Comparison of ENCODE assay signal across 8 cellular contexts in genomic region chr10:31490858-31491504, GRCh38.
A peak's percentile ranks its signal among the peaks of the same experiment; 100 is the strongest.
DNase-seq lines count a peak whose midpoint lies in the region; ATAC-seq and TF ChIP-seq lines count a peak whose summit lies in the region.

No MANE protein-coding gene starts in this region.

- WGBS in lower leg skin, 2 donors = 96 to 100% methylated on average over 1 of the region's 1 CpG

- no peaks in the 10 kb centered on the region for H3K9me3 ChIP-seq in mucosa of descending colon

- ATAC-seq in GM18502 (IDR thresholded peaks at IDR 0.05; ENCODE audit: poor library complexity, unreplicated experiment) = peak; percentile 82
- peak; percentile 40 for ATAC-seq in mucosa of descending colon
- no peak for ATAC-seq in HG02642 (IDR thresholded peaks at IDR 0.05; ENCODE audit: poor library complexity, unreplicated experiment)
- ATAC-seq in HG03039 (IDR thresholded peaks at IDR 0.05; ENCODE audit: unreplicated experiment) = no peak

- intact Hi-C loops in mucosa of descending colon (cut with DNase I, micrococcal nuclease) = no loop called here
- intact Hi-C loops in lower leg skin (cut with DNase I; ENCODE audit: low total_unique reads) = no loop called here

- peak; percentile 86 for TF ChIP-seq CTCF in C4-2B (conservative IDR thresholded peaks at IDR 0.05)
- no peak for TF ChIP-seq CTCF in mucosa of descending colon (IDR thresholded peaks at IDR 0.05)
- no peak for TF ChIP-seq CTCF in lower leg skin (IDR thresholded peaks at IDR 0.05)

- no peaks in the 10 kb centered on the region for H3K36me3 ChIP-seq in mucosa of descending colon (ENCODE audit: low read depth)

- no peak overlapping the region for H3K27ac ChIP-seq in C4-2B

- H3K4me1 ChIP-seq in mucosa of descending colon (ENCODE audit: low read depth) = no peaks in the 10 kb centered on the region

- DNase-seq in NOMO-1 treated with dmso at 0.1 percent for 144 hours (lab: John Stamatoyannopoulos, UW; ENCODE audit: unreplicated experiment) (peak; percentile 57), ecto neural progenitor cell (ENCODE audit: low spot score) (peak; percentile 39), mucosa of descending colon (peak in 1 of 3 donors; percentile 42), lower leg skin (ENCODE audit: low spot score in 2 of 2) (no peak)

- H3K4me3 ChIP-seq in mucosa of descending colon (no peak overlapping the region), lower leg skin (ENCODE audit: low read depth, poor library complexity, severe bottlenecking) (no peak overlapping the region)

- TF ChIP-seq POLR2A in lower leg skin (IDR thresholded peaks at IDR 0.05) = no peak

Comparison
In these comparisons a context has a peak if more than half of its experiments do, and no peak if none do; other contexts are left out.
1. ATAC-seq: peak in GM18502 (single experiment) and mucosa of descending colon (single experiment); none in HG02642 (single experiment) and HG03039 (single experiment).
2. DNase-seq: peak in NOMO-1 treated with dmso at 0.1 percent for 144 hours (single experiment) and ecto neural progenitor cell (single experiment); none in lower leg skin (0 of 2).